12 cellular contexts compared by ENCODE assay signal in genomic region chr4:13542577-13543042, GRCh38. TPM values are rescaled to one million over a fixed set of nuclear protein-coding genes. Genes with fewer than 3 reads are reported as not detected.
DNase-seq lines count a peak whose midpoint lies in the region; ATAC-seq, FAIRE-seq and TF ChIP-seq lines count a peak whose summit lies in the region.
"Had no signal": no experiment of that assay in that cellular context is flagged by ENCODE, and none has a peak within 500 bp of the region (broad histone marks: within the 10 kb centered on the region; RNA-seq: fewer than 3 reads in every experiment).

No MANE protein-coding gene starts in this region.

- ATAC-seq in stimulated activated naive CD8-positive, alpha-beta T cell treated with anti-CD3 and anti-CD28 coated beads, Interleukin-15, Interleukin-2, amounts not matched to agents 100 U/mL and 50 U/mL, for 24 hours: no peak
- no peak for ATAC-seq in GM21381 (IDR thresholded peaks at IDR 0.05; ENCODE audit: unreplicated experiment)
- ATAC-seq: Panc1 had no signal

- H3K4me1 ChIP-seq in astrocyte (ENCODE audit: insufficient read depth, low read length): peaks cover 9% of the 10 kb centered on the region
- H3K4me1 ChIP-seq in mucosa of stomach (ENCODE audit: control insufficient read depth, insufficient read depth, low read length): peaks cover 24% of the 10 kb centered on the region
- H3K4me1 ChIP-seq in OCI-LY7 (ENCODE audit: insufficient read depth, low read length, poor library complexity, severe bottlenecking): peaks cover 7% of the 10 kb centered on the region

- H3K4me3 ChIP-seq in astrocyte (ENCODE audit: insufficient read depth, low read depth, low read length): no peak overlapping the region
- no peak overlapping the region for H3K4me3 ChIP-seq in mucosa of stomach (ENCODE audit: low read length)
- no peak overlapping the region for H3K4me3 ChIP-seq in OCI-LY7 (ENCODE audit: low read depth, low read length, poor library complexity, severe bottlenecking)

- TF ChIP-seq CTCF in astrocyte (IDR thresholded peaks at IDR 0.05; ENCODE audit: insufficient read depth, low read depth, low read length) (no peak), OCI-LY7 (conservative IDR thresholded peaks at IDR 0.05; ENCODE audit: low read length) (no peak)

- H3K9me2 ChIP-seq in OCI-LY7 (ENCODE audit: insufficient read depth, low read length): no peaks in the 10 kb centered on the region

- peaks cover 7% of the 10 kb centered on the region for H3K36me3 Mint-ChIP-seq in stimulated activated naive CD8-positive, alpha-beta T cell treated with anti-CD3 and anti-CD28 coated beads, Interleukin-15, Interleukin-2, amounts not matched to agents 100 ng/mL and 50 ng/mL, for 24 hours (ENCODE audit: low read depth)
- peaks cover 9% of the 10 kb centered on the region for H3K36me3 Mint-ChIP-seq in astrocyte (ENCODE audit: low read depth, unreplicated experiment)

- no peak overlapping the region for H3K27ac ChIP-seq in astrocyte (ENCODE audit: low read depth, low read length)
- no peak overlapping the region for H3K27ac ChIP-seq in OCI-LY7 (ENCODE audit: low read depth, low read length, poor library complexity, severe bottlenecking)

- H3K9me3 ChIP-seq in astrocyte (ENCODE audit: insufficient read depth, low read depth, low read length): peaks cover 9% of the 10 kb centered on the region
- H3K9me3 ChIP-seq in mucosa of stomach (ENCODE audit: control insufficient read depth, low read length): no peaks in the 10 kb centered on the region
- no peaks in the 10 kb centered on the region for H3K9me3 ChIP-seq in OCI-LY7 (ENCODE audit: low read length)

- peaks cover 27% of the 10 kb centered on the region for H4K20me1 ChIP-seq in astrocyte (ENCODE audit: insufficient read depth, low read length)
- no peaks in the 10 kb centered on the region for H4K20me1 ChIP-seq in OCI-LY7 (ENCODE audit: insufficient read depth, low read length)

- peak overlapping the region; percentile 62 for H3K4me2 ChIP-seq in astrocyte (ENCODE audit: low read length)
- no peak overlapping the region for H3K4me2 ChIP-seq in OCI-LY7 (ENCODE audit: low read length)

- FAIRE-seq in astrocyte (lab: Jason Lieb, UNC): no peak

- H3K36me3 ChIP-seq in astrocyte (ENCODE audit: insufficient read depth, low read length): no peaks in the 10 kb centered on the region
- no peaks in the 10 kb centered on the region for H3K36me3 ChIP-seq in mucosa of stomach (ENCODE audit: control insufficient read depth, insufficient read depth, low read length)
- no peaks in the 10 kb centered on the region for H3K36me3 ChIP-seq in OCI-LY7 (ENCODE audit: insufficient read depth, low read length)

- intact Hi-C loops in OCI-LY7 (cut with micrococcal nuclease; ENCODE audit: unreplicated experiment): loop anchor here (10.0 kb wide), 2 partner anchors 188 to 438 kb away; no protein-coding TSS in a partner anchor

- CTCF ChIA-PET in OCI-LY7 (lab: Charles Lee; ENCODE audit: unreplicated experiment): no interaction called here

- H3K79me2 ChIP-seq in astrocyte (ENCODE audit: insufficient read depth, low read length): no peaks in the 10 kb centered on the region
- H3K79me2 ChIP-seq in OCI-LY7 (ENCODE audit: insufficient read depth, low read depth, low read length): no peaks in the 10 kb centered on the region

- peaks cover 90% of the 10 kb centered on the region for H3K27me3 ChIP-seq in astrocyte (ENCODE audit: insufficient read depth, low read length)
- H3K27me3 ChIP-seq in mucosa of stomach (ENCODE audit: control insufficient read depth, insufficient read depth, low read length): peaks cover 99% of the 10 kb centered on the region

- POLR2A ChIA-PET in OCI-LY7 (lab: Charles Lee): no interaction called here

- no peak overlapping the region for H3K27ac Mint-ChIP-seq in stimulated activated naive CD8-positive, alpha-beta T cell treated with anti-CD3 and anti-CD28 coated beads, Interleukin-15, Interleukin-2, amounts not matched to agents 100 ng/mL and 50 ng/mL, for 24 hours
- no peak overlapping the region for H3K27ac Mint-ChIP-seq in astrocyte (ENCODE audit: unreplicated experiment)

- peak overlapping the region; percentile 37 for H3K4me3 Mint-ChIP-seq in stimulated activated naive CD8-positive, alpha-beta T cell treated with anti-CD3 and anti-CD28 coated beads, Interleukin-15, Interleukin-2, amounts not matched to agents 100 ng/mL and 50 ng/mL, for 24 hours
- peak overlapping the region; percentile 91 for H3K4me3 Mint-ChIP-seq in astrocyte (ENCODE audit: unreplicated experiment)

- H3K9me3 Mint-ChIP-seq in stimulated activated naive CD8-positive, alpha-beta T cell treated with anti-CD3 and anti-CD28 coated beads, Interleukin-15, Interleukin-2, amounts not matched to agents 100 ng/mL and 50 ng/mL, for 24 hours: peaks cover 7% of the 10 kb centered on the region
- H3K9me3 Mint-ChIP-seq in astrocyte (ENCODE audit: unreplicated experiment): peaks cover 10% of the 10 kb centered on the region

- DNase-seq in stimulated activated naive CD8-positive, alpha-beta T cell treated with anti-CD3 and anti-CD28 coated beads, Interleukin-15, Interleukin-2, amounts not matched to agents 100 U/mL and 50 U/mL, for 24 hours: no peak
- DNase-seq in astrocyte (ENCODE audit: low read depth) (no peak), OCI-LY7 (ENCODE audit: low spot score) (no peak), DMS53 (lab: John Stamatoyannopoulos, UW) (no peak), ecto neural progenitor cell (ENCODE audit: low spot score) (no peak)
- DNase-seq: activated naive CD4-positive, alpha-beta T cell treated with Interleukin-2 at 50 U/mL for 16 hours; KG1; NCI-H2171 treated with DMSO at 0.1 percent for 48 hours had no signal

- peaks cover 80% of the 10 kb centered on the region for H3K27me3 Mint-ChIP-seq in stimulated activated naive CD8-positive, alpha-beta T cell treated with anti-CD3 and anti-CD28 coated beads, Interleukin-15, Interleukin-2, amounts not matched to agents 100 ng/mL and 50 ng/mL, for 24 hours
- peaks cover 32% of the 10 kb centered on the region for H3K27me3 Mint-ChIP-seq in astrocyte (ENCODE audit: low read depth, unreplicated experiment)

- peaks cover 47% of the 10 kb centered on the region for H3K4me1 Mint-ChIP-seq in stimulated activated naive CD8-positive, alpha-beta T cell treated with anti-CD3 and anti-CD28 coated beads, Interleukin-15, Interleukin-2, amounts not matched to agents 100 ng/mL and 50 ng/mL, for 24 hours (ENCODE audit: low read depth)
- peaks cover 2% of the 10 kb centered on the region for H3K4me1 Mint-ChIP-seq in astrocyte (ENCODE audit: low read depth, unreplicated experiment)

- no TSS peak for BruUV-seq in OCI-LY7 (replicated peaks; lab: Mats Ljungman, UMichigan)

- H3K9ac ChIP-seq in astrocyte (ENCODE audit: low read length) (no peak overlapping the region), mucosa of stomach (ENCODE audit: low read length) (peak overlapping the region; percentile 50)

- peak overlapping the region; percentile 26 for H2AFZ ChIP-seq in astrocyte (ENCODE audit: low read depth, low read length)
- H2AFZ ChIP-seq in OCI-LY7 (ENCODE audit: low read length): no peak overlapping the region

RNA-seq across cellular contexts. Expression of gene NKX3-2, which starts 1.7 kb away (rescaled TPM):
- total RNA-seq in astrocyte (5.2 and 5.9 TPM in 2 replicates), OCI-LY7 (2022) (0.63 and 0.79 TPM in 2 replicates)
- total RNA-seq in OCI-LY7 (2014; rRNA removed; shearing (Covaris generic)): 0.51 and 0.57 TPM in 2 replicates

RNA-seq across cellular contexts. Expression of gene RAB28, which starts 58.5 kb away (rescaled TPM):
- total RNA-seq in astrocyte: 11.9 and 13.8 TPM in 2 replicates
- 30.8 and 59.4 TPM in 2 replicates for total RNA-seq in OCI-LY7 (2014; rRNA removed; shearing (Covaris generic))
- total RNA-seq in OCI-LY7 (2022): 23.0 and 27.0 TPM in 2 replicates
